8 cellular contexts compared by ENCODE assay signal in the genomic region with DNA sequence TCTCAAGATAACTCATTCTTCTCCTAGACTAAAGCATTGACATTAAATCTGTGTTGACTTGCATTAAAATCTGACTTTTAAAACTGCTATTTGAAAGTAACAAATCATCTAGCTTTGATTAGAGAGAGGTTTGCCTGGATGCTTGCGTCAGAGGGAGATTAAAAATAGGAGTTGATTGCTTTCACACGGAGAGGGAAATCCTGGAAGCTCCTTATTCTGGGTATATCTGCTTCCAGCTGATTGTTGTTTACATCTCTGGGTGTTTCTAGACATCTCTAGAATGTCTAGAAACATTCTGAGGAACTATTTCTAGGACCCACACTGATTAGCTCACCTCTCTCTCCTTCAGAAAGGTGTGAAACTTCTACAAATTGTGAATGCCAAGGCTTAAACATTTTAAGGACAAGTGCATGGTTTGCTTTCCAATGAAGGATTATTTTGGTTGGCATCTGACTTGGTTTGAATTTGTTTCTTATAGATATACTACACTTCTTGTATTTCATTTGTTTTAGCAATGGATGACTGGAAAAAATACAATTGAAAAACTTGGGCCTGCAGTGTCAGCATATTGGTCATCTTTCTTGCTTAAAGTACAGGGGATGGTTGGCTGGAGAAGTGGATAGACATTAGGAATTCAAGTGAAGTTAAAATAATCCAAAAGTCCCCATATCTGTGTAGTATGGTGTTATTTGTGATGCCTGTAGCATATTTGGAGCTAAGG. TPM values are rescaled to one million over a fixed set of nuclear protein-coding genes. Genes with fewer than 3 reads are reported as not detected.
DNase-seq lines count a peak whose midpoint lies in the region; ATAC-seq and TF ChIP-seq lines count a peak whose summit lies in the region.

No MANE protein-coding gene starts in this region.

- H2AFZ ChIP-seq in trophoblast cell (ENCODE audit: insufficient read depth, low read length, poor library complexity) = no peak overlapping the region

- peak overlapping the region; percentile 95 for H3K4me3 Mint-ChIP-seq in T-helper 17 cell

- TF ChIP-seq POLR2A in esophagus squamous epithelium (IDR thresholded peaks at IDR 0.05) = no peak

- H3K27me3 ChIP-seq in esophagus squamous epithelium (no peaks in the 10 kb centered on the region), trophoblast cell (ENCODE audit: insufficient read depth, low read length) (no peaks in the 10 kb centered on the region)

- H3K4me1 ChIP-seq in esophagus squamous epithelium = peaks cover 38 to 72% (median 39%) of the 10 kb centered on the region in 3 donors
- H3K4me1 ChIP-seq in trophoblast cell (ENCODE audit: control insufficient read depth in 1 of 2, insufficient read depth in 2 of 2, low read length in 2 of 2) = peaks cover 3 to 11% of the 10 kb centered on the region in 2 experiments

- no peaks in the 10 kb centered on the region for H3K27me3 Mint-ChIP-seq in T-helper 17 cell

- no peak overlapping the region for H2BK5ac ChIP-seq in trophoblast cell (ENCODE audit: low read depth, low read length, poor library complexity)

- H3K36me3 ChIP-seq in esophagus squamous epithelium (no peaks in the 10 kb centered on the region), trophoblast cell (ENCODE audit: control insufficient read depth in 1 of 2, insufficient read depth in 2 of 2, low read length in 2 of 2) (no peaks in the 10 kb centered on the region)

- H3K4me3 ChIP-seq in esophagus squamous epithelium = peak overlapping the region; percentile 71 to 98 (median 85)
- H3K4me3 ChIP-seq in trophoblast cell (ENCODE audit: low read depth, low read length) = no peak overlapping the region

- no peak overlapping the region for H3K23ac ChIP-seq in trophoblast cell (ENCODE audit: low read length)

- peaks cover 20% of the 10 kb centered on the region for H3K79me2 ChIP-seq in trophoblast cell (ENCODE audit: control insufficient read depth, insufficient read depth, low read length, poor library complexity)

- intact Hi-C loops in esophagus squamous epithelium (cut with DNase I) = loop anchor here (5.0 kb wide), 1 partner anchor 130 kb away; no protein-coding TSS in a partner anchor

- no peak overlapping the region for H4K12ac ChIP-seq in trophoblast cell (ENCODE audit: low read depth, low read length)

- H3K27ac ChIP-seq in esophagus squamous epithelium (peak overlapping the region; percentile 3 to 98 (median 94)), trophoblast cell (ENCODE audit: low read depth, low read length) (peak overlapping the region; percentile 16)

- H3K9me3 ChIP-seq in T-helper 17 cell (ENCODE audit: control insufficient read depth, low read length, poor library complexity, severe bottlenecking) = no peaks in the 10 kb centered on the region
- no peaks in the 10 kb centered on the region for H3K9me3 ChIP-seq in esophagus squamous epithelium
- H3K9me3 ChIP-seq in trophoblast cell (ENCODE audit: insufficient read depth, low read depth, low read length) = no peaks in the 10 kb centered on the region

- peak overlapping the region; percentile 92 for H3K27ac Mint-ChIP-seq in T-helper 17 cell

- H3K4me1 Mint-ChIP-seq in T-helper 17 cell = peaks cover 42% of the 10 kb centered on the region

- no peak for ATAC-seq in T-helper 17 cell
- no peak for ATAC-seq in GM21619 (IDR thresholded peaks at IDR 0.05; ENCODE audit: unreplicated experiment)
- ATAC-seq in HG03520 (IDR thresholded peaks at IDR 0.05; ENCODE audit: unreplicated experiment) = no peak

- H3K9ac ChIP-seq in trophoblast cell (ENCODE audit: low read length) = no peak overlapping the region

- H3K4me2 ChIP-seq in trophoblast cell (ENCODE audit: low read length) = peak overlapping the region; percentile 57

- no peak overlapping the region for H4K8ac ChIP-seq in trophoblast cell (ENCODE audit: low read depth, low read length)

- H3K36me3 Mint-ChIP-seq in T-helper 17 cell (ENCODE audit: low read depth) = no peaks in the 10 kb centered on the region

- DNase-seq in EH (ENCODE audit: low read depth) (peak; percentile 37), T-helper 17 cell (no peak), esophagus squamous epithelium (lab: John Stamatoyannopoulos, UW) (no peak), trophoblast cell (no peak), DMS 273 treated with DMSO at 0.1 percent for 48 hours (lab: John Stamatoyannopoulos, UW) (no peak), NCI-H226 (no peak)

- H4K91ac ChIP-seq in trophoblast cell (ENCODE audit: low read depth, low read length) = no peak overlapping the region

- no peak overlapping the region for H3K14ac ChIP-seq in trophoblast cell (ENCODE audit: low read length)

- TF ChIP-seq CTCF in esophagus squamous epithelium (IDR thresholded peaks at IDR 0.05) = no peak

- 10 to 29% methylated on average over 2 of the region's 2 CpGs for WGBS in esophagus squamous epithelium, 2 donors
- WGBS in trophoblast cell (ENCODE audit: extremely low coverage, insufficient coverage, insufficient read length) = no CpG with 5 or more reads among the region's 2 CpGs

- no peak overlapping the region for H2AK5ac ChIP-seq in trophoblast cell (ENCODE audit: low read length)

- no peak overlapping the region for H2BK12ac ChIP-seq in trophoblast cell (ENCODE audit: low read length)

- peaks cover 14% of the 10 kb centered on the region for H3K79me1 ChIP-seq in trophoblast cell (ENCODE audit: low read length)

- no peak overlapping the region for H3K18ac ChIP-seq in trophoblast cell (ENCODE audit: low read length)

- H2BK120ac ChIP-seq in trophoblast cell (ENCODE audit: insufficient read depth, low read length, poor library complexity) = no peak overlapping the region

- peak overlapping the region; percentile 15 for H3K4ac ChIP-seq in trophoblast cell (ENCODE audit: low read depth, low read length)

RNA-seq across cellular contexts. Expression of a gene that starts 2.1 kb away (rescaled TPM):
- total RNA-seq in T-helper 17 cell (10 to 100 TPM; 22.8 to 31.0 TPM), esophagus squamous epithelium (10 to 100 TPM; 31.1 to 57.2 (median 46.5) TPM)
- 33.2 and 33.7 TPM in 2 replicates for polyA plus RNA-seq in trophoblast cell (2013)
